In the genomic region with DNA sequence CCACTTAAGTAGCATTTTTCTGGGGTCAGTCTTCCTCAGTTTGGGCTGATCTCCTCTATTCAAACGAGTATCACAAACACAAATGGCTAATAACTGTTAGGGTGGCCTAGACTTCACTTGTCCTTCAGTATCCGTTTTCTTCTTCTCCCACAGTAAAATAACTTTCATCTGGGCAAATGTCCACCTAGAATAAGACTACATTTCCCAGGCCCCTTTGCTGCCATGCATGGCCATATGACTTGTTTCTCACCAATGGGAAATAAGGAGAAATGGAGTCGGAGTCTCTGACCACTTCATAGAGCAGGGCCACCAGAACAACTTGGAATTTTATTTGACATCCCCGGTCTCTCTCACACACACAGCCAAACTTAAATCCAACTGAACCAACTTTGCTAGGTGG, we compare ENCODE assay signal across 22 cellular contexts. TPM values are rescaled to one million over a fixed set of nuclear protein-coding genes. Genes with fewer than 3 reads are reported as not detected.
DNase-seq lines count a peak whose midpoint lies in the region; ATAC-seq, FAIRE-seq and TF ChIP-seq lines count a peak whose summit lies in the region.
"Had no signal": no experiment of that assay in that cellular context is flagged by ENCODE, and none has a peak within 500 bp of the region (broad histone marks: within the 10 kb centered on the region; RNA-seq: fewer than 3 reads in every experiment).

No MANE protein-coding gene starts in this region.

- H3K18ac ChIP-seq in IMR-90 (ENCODE audit: low read depth, low read length), result no peak overlapping the region

- no peak overlapping the region for H4K5ac ChIP-seq in IMR-90 (ENCODE audit: low read depth, low read length)

- no peak overlapping the region for H3K27ac ChIP-seq in breast epithelium
- no peak overlapping the region for H3K27ac ChIP-seq in IMR-90 (ENCODE audit: insufficient read depth, low read length)
- H3K27ac ChIP-seq in K562 (ENCODE audit: extremely low read depth, low read depth, low read length), result no peak overlapping the region
- H3K27ac ChIP-seq: BLaER1 had no signal

- no peak overlapping the region for H4K91ac ChIP-seq in IMR-90 (ENCODE audit: insufficient read depth, low read depth, low read length)

- H3K56ac ChIP-seq in IMR-90 (ENCODE audit: extremely low read depth, insufficient read depth, low read length), result no peak overlapping the region

- H3K23ac ChIP-seq in IMR-90 (ENCODE audit: low read depth, low read length), result no peak overlapping the region

- no peak overlapping the region for H2AK5ac ChIP-seq in IMR-90 (ENCODE audit: low read depth, low read length)

- no peak overlapping the region for H3K4ac ChIP-seq in IMR-90 (ENCODE audit: low read depth, low read length)

- dilution Hi-C loops in IMR-90 (cut with HindIII; ENCODE audit: low sequenced_read_pairs, unreplicated experiment), result no loop called here

- in situ Hi-C loops in T47D (cut with HindIII; ENCODE audit: low pct_unique_long_range_greater_than_20kb, low sequenced_read_pairs) (no loop called here), IMR-90 (cut with MboI; ENCODE audit: low sequenced_read_pairs) (no loop called here), K562 (cut with MboI) (no loop called here)

- no peaks in the 10 kb centered on the region for H3K9me3 Mint-ChIP-seq in activated CD8-positive, alpha-beta T cell treated with anti-CD3 and anti-CD28 coated beads, Interleukin-2, amount 10 ng/mL, durations not matched to agents 7 days and 5 days (ENCODE audit: insufficient read depth)
- H3K9me3 Mint-ChIP-seq: CD4-positive, alpha-beta T cell; T-cell had no signal

- H2AK9ac ChIP-seq in IMR-90 (replicated peaks; ENCODE audit: low read depth, low read length, poor library complexity), result no peak overlapping the region

- peaks cover 4% of the 10 kb centered on the region for H3K27me3 Mint-ChIP-seq in activated CD8-positive, alpha-beta T cell treated with anti-CD3 and anti-CD28 coated beads, Interleukin-2, amount 10 ng/mL, durations not matched to agents 7 days and 5 days (ENCODE audit: low read depth)
- H3K27me3 Mint-ChIP-seq: CD4-positive, alpha-beta T cell had no signal

- CTCF ChIA-PET in IMR-90 (lab: Yijun Ruan, JAX) (no interaction called here), K562 (lab: Yijun Ruan, JAX; ENCODE audit: low intra/inter-chr PET ratio) (no interaction called here)
- CTCF ChIA-PET in activated CD8-positive, alpha-beta T cell treated with anti-CD3 and anti-CD28 coated beads, Interleukin-2, amount 10 ng/mL, durations not matched to agents 7 days and 5 days (lab: Charles Lee), result no interaction called here

- H3K4me1 ChIP-seq in breast epithelium (no peaks in the 10 kb centered on the region), IMR-90 (ENCODE audit: control insufficient read depth, insufficient read depth, low read length) (no peaks in the 10 kb centered on the region), K562 (replicated peaks in 1 of 2; ENCODE audit: control insufficient read depth in 2 of 2, insufficient read depth in 2 of 2, low read length in 2 of 2) (no peaks in the 10 kb centered on the region)
- H3K4me1 ChIP-seq: Caco-2 had no signal

- H3K36me3 ChIP-seq in breast epithelium, result no peaks in the 10 kb centered on the region
- no peaks in the 10 kb centered on the region; the same call in 1 of the 2 replicates for H3K36me3 ChIP-seq in IMR-90 (ENCODE audit: control insufficient read depth, insufficient read depth, low read length)
- H3K36me3 ChIP-seq in K562 (ENCODE audit: control insufficient read depth, insufficient read depth, low read length), result no peaks in the 10 kb centered on the region
- H3K36me3 ChIP-seq: BLaER1 had no signal

- POLR2A ChIA-PET in IMR-90 (lab: Charles Lee; ENCODE audit: unreplicated experiment), result no interaction called here
- POLR2A ChIA-PET in K562 (lab: Yijun Ruan, JAX), result no interaction called here
- POLR2A ChIA-PET in activated CD8-positive, alpha-beta T cell treated with anti-CD3 and anti-CD28 coated beads, Interleukin-2, amount 10 ng/mL, durations not matched to agents 7 days and 5 days (lab: Charles Lee), result no interaction called here

- H3K27ac Mint-ChIP-seq in activated CD8-positive, alpha-beta T cell treated with anti-CD3 and anti-CD28 coated beads, Interleukin-2, amount 10 ng/mL, durations not matched to agents 7 days and 5 days, result no peak overlapping the region
- H3K27ac Mint-ChIP-seq: CD4-positive, alpha-beta T cell; T-cell had no signal

- H3K4me1 Mint-ChIP-seq in activated CD8-positive, alpha-beta T cell treated with anti-CD3 and anti-CD28 coated beads, Interleukin-2, amount 10 ng/mL, durations not matched to agents 7 days and 5 days (ENCODE audit: low read depth), result peaks cover 31% of the 10 kb centered on the region

- H3K79me1 ChIP-seq in IMR-90 (ENCODE audit: low read depth in 1 of 2, low read length in 2 of 2), result no peaks in the 10 kb centered on the region

- TF ChIP-seq EP300 in K562 (IDR thresholded peaks at IDR 0.05; ENCODE audit: low read length), result no peak

- TF ChIP-seq RAD21 in IMR-90 (IDR thresholded peaks at IDR 0.05; ENCODE audit: low read length) (no peak), K562 (CRISPR knock-in tag; conservative IDR thresholded peaks at IDR 0.05 in 1 of 2, IDR thresholded peaks at IDR 0.05 in 1 of 2) (no peak)

- no peak overlapping the region for H2BK20ac ChIP-seq in IMR-90 (ENCODE audit: low read depth, low read length)

- H3K36me3 Mint-ChIP-seq in activated CD8-positive, alpha-beta T cell treated with anti-CD3 and anti-CD28 coated beads, Interleukin-2, amount 10 ng/mL, durations not matched to agents 7 days and 5 days (ENCODE audit: low read depth), result peaks cover 2% of the 10 kb centered on the region
- H3K36me3 Mint-ChIP-seq: T-cell had no signal

- H2AFZ ChIP-seq in IMR-90 (replicated peaks; ENCODE audit: low read length, poor library complexity), result no peak overlapping the region
- H2AFZ ChIP-seq in K562 (ENCODE audit: low read depth, low read length), result peak overlapping the region; percentile 68; the same call in 1 of the 2 replicates

- no peak overlapping the region for H3K4me3 ChIP-seq in breast epithelium
- H3K4me3 ChIP-seq in IMR-90 (ENCODE audit: insufficient read depth, low read depth, low read length), result no peak overlapping the region
- H3K4me3 ChIP-seq in K562, result no peak overlapping the region
- H3K4me3 ChIP-seq: BLaER1 had no signal

- BruUV-seq in IMR-90 (replicated peaks; lab: Mats Ljungman, UMichigan), result no TSS peak
- BruUV-seq in K562 (replicated peaks; lab: Mats Ljungman, UMichigan), result no TSS peak

- no peak for TF ChIP-seq POLR2A in breast epithelium (IDR thresholded peaks at IDR 0.05)
- no peak for TF ChIP-seq POLR2A in IMR-90 (IDR thresholded peaks at IDR 0.05; ENCODE audit: low read depth, low read length)
- no peak for TF ChIP-seq POLR2A in K562 (conservative IDR thresholded peaks at IDR 0.05)

- no peak overlapping the region for H2BK5ac ChIP-seq in IMR-90 (ENCODE audit: low read depth, low read length, poor library complexity, severe bottlenecking)

- peak; percentile 36 to 61 for DNase-seq in T47D (ENCODE audit: low read depth in 1 of 2, low spot score in 1 of 2)
- DNase-seq in breast epithelium (ENCODE audit: low spot score in 2 of 2), result no peak
- no peak for DNase-seq in IMR-90
- peak in 3 of 4 experiments; percentile 23 to 49 (median 44) for DNase-seq in K562 (ENCODE audit: extremely low read depth in 1 of 4, low spot score in 3 of 4)
- DNase-seq in GM19239 (ENCODE audit: insufficient read length, low spot score), result no peak
- no peak for DNase-seq in activated CD8-positive, alpha-beta T cell treated with anti-CD3 and anti-CD28 coated beads, Interleukin-2, amount 10 ng/mL, durations not matched to agents 7 days and 5 days
- no peak for DNase-seq in RCC 7860 (ENCODE audit: low spot score)
- DNase-seq: Caco-2; CD4-positive, alpha-beta T cell; DMS 273 treated with DMSO at 0.1 percent for 48 hours; DND-41; KBM-7; NCI-H1092 treated with DMSO at 0.1 percent for 48 hours; NCI-H146; NCI-H2029; NCI-H2227 treated with DMSO at 0.1 percent for 48 hours; NCI-H510A; OCI-M1; Right ventricle myocardium superior; T-cell had no signal

- intact Hi-C loops in breast epithelium (cut with DNase I; ENCODE audit: low total_unique reads) (no loop called here), IMR-90 (cut with micrococcal nuclease) (no loop called here), K562 (cut with micrococcal nuclease) (no loop called here)

- no peak for TF ChIP-seq CTCF in breast epithelium (IDR thresholded peaks at IDR 0.05)
- TF ChIP-seq CTCF in IMR-90 (conservative IDR thresholded peaks at IDR 0.05; ENCODE audit: low read depth, low read length), result no peak
- TF ChIP-seq CTCF in K562 (IDR thresholded peaks at IDR 0.05 in 2 of 3, conservative IDR thresholded peaks at IDR 0.05 in 1 of 3; ENCODE audit: insufficient read depth in 2 of 3, low read depth in 1 of 3, low read length in 3 of 3), result no peak

- no peak for ATAC-seq in IMR-90 (ENCODE audit: low read depth)
- peak; percentile 76 for ATAC-seq in K562
- ATAC-seq in activated CD8-positive, alpha-beta T cell treated with anti-CD3 and anti-CD28 coated beads, Interleukin-2, amount 10 ng/mL, durations not matched to agents 7 days and 5 days, result no peak
- ATAC-seq: T-cell had no signal

- H3K4me3 Mint-ChIP-seq in activated CD8-positive, alpha-beta T cell treated with anti-CD3 and anti-CD28 coated beads, Interleukin-2, amount 10 ng/mL, durations not matched to agents 7 days and 5 days, result no peak overlapping the region
- H3K4me3 Mint-ChIP-seq: CD4-positive, alpha-beta T cell; T-cell had no signal

- FAIRE-seq in K562 (lab: Jason Lieb, UNC) (peak; percentile 54), GM19239 (lab: Jason Lieb, UNC) (no peak), RCC 7860 (lab: Jason Lieb, UNC) (no peak)
- FAIRE-seq: GM12892 had no signal

- H4K20me1 ChIP-seq in IMR-90 (ENCODE audit: insufficient read depth, low read length), result no peaks in the 10 kb centered on the region
- no peaks in the 10 kb centered on the region for H4K20me1 ChIP-seq in K562 (replicated peaks; ENCODE audit: control insufficient read depth, insufficient read depth, low read length)
- H4K20me1 ChIP-seq: BLaER1 had no signal

- H3K9me3 ChIP-seq in breast epithelium (no peaks in the 10 kb centered on the region), IMR-90 (ENCODE audit: control insufficient read depth, insufficient read depth, low read length) (no peaks in the 10 kb centered on the region), K562 (replicated peaks; ENCODE audit: control insufficient read depth, insufficient read depth, low read depth, low read length) (no peaks in the 10 kb centered on the region)
- H3K9me3 ChIP-seq: BLaER1, Caco-2 had no signal

- H2BK15ac ChIP-seq in IMR-90 (ENCODE audit: low read depth, low read length), result no peak overlapping the region

- H3K4me2 ChIP-seq in IMR-90 (ENCODE audit: low read depth, low read length) (no peak overlapping the region), K562 (ENCODE audit: insufficient read depth, low read length) (no peak overlapping the region)
- H3K4me2 ChIP-seq: BLaER1 had no signal

- H3K9ac ChIP-seq in IMR-90 (ENCODE audit: low read depth, low read length) (no peak overlapping the region), K562 (ENCODE audit: insufficient read depth in 1 of 2, low read depth in 2 of 2, low read length in 2 of 2) (no peak overlapping the region)
- H3K9ac ChIP-seq: BLaER1 had no signal

- H3K79me2 ChIP-seq in K562 (ENCODE audit: control insufficient read depth, insufficient read depth, low read length), result no peaks in the 10 kb centered on the region

- no peaks in the 10 kb centered on the region for H3K27me3 ChIP-seq in breast epithelium
- no peaks in the 10 kb centered on the region; the same call in none of the 2 replicates for H3K27me3 ChIP-seq in IMR-90 (ENCODE audit: control insufficient read depth, insufficient read depth, low read length)
- H3K27me3 ChIP-seq in K562 (ENCODE audit: control insufficient read depth in 2 of 2, insufficient read depth in 2 of 2, low read length in 2 of 2), result peaks cover 10 to 34% of the 10 kb centered on the region in 2 experiments; a peak in 4 of 5 replicates
- H3K27me3 ChIP-seq: BLaER1 had no signal

- no peak overlapping the region for H2BK120ac ChIP-seq in IMR-90 (ENCODE audit: low read depth, low read length)

- H3K14ac ChIP-seq in IMR-90 (replicated peaks; ENCODE audit: low read depth, low read length), result no peak overlapping the region

- H4K8ac ChIP-seq in IMR-90 (ENCODE audit: low read depth in 2 of 2, low read length in 2 of 2), result no peak overlapping the region

- H3K9me1 ChIP-seq in IMR-90 (ENCODE audit: insufficient read depth, low read length), result no peaks in the 10 kb centered on the region
- H3K9me1 ChIP-seq in K562 (ENCODE audit: control insufficient read depth, insufficient read depth, low read length), result no peaks in the 10 kb centered on the region

- no CpG with 5 or more reads among the region's 4 CpGs for WGBS in IMR-90 (ENCODE audit: extremely low coverage in 2 of 2, insufficient read length in 1 of 2), 2 experiments
- WGBS in K562 (ENCODE audit: insufficient coverage, low coverage, missing lambda C conversion rate), result 2% methylated on average over 4 of the region's 4 CpGs

RNA-seq across cellular contexts. Expression of a gene that starts 51.4 kb away (rescaled TPM):
- total RNA-seq in breast epithelium (10 to 100 TPM; 36.3 to 62.5 (median 58.0) TPM), IMR-90 (2012; rRNA removed) (0.28 and 0.54 TPM in 2 replicates), K562 (2014; rRNA removed) (not detected in 2 replicates), K562 (2014; rRNA removed; fragmentation: Illumina TruSeq; extraction: Trizol) (not detected in 2 replicates), K562 (2015; rRNA removed; fragmentation: Illumina TruSeq; extraction: Trizol) (not detected in 2 replicates), K562 (2021) (0.33 and 0.76 TPM in 2 replicates)
- polyA plus RNA-seq in IMR-90 (2012; rRNA removed) (0.55 and 0.77 TPM in 2 replicates), K562 (2011; rRNA removed) (not detected in 2 replicates), K562 (2014; fragmentation: Illumina TruSeq; extraction: Trizol) (not detected in 2 replicates), K562 (2014; fragmentation: Nextera tagmentation; extraction: Ambion mirVana) (not detected), K562 (2014; rRNA removed) (not detected in 2 replicates)
- 0.50 and 0.59 TPM in 2 replicates for polyA plus RNA-seq in IMR-90 (2012; cell fraction: cytosol; rRNA removed)
- polyA plus RNA-seq in IMR-90 (2012; cell fraction: nucleus; rRNA removed; ENCODE audit: low replicate concordance), result 0.16 and 0.79 TPM in 2 replicates
- total RNA-seq in K562 (2011; cell fraction: chromatin; rRNA removed; ENCODE audit: low replicate concordance), result not detected in 2 replicates
- total RNA-seq in K562 (2011; cell fraction: nucleolus; rRNA removed), result not detected in 2 replicates
- not detected in 2 replicates for total RNA-seq in K562 (2011; cell fraction: nucleoplasm; rRNA removed)
- not detected in 2 replicates for polyA plus RNA-seq in K562 (2011; cell fraction: cytosol; rRNA removed)
- not detected in 2 replicates for polyA plus RNA-seq in K562 (2011; cell fraction: nucleus; rRNA removed)
- 0.06 TPM in 1 of 2 replicates, not detected in the other for polyA plus RNA-seq in K562 (2012)
- 0.06 TPM in 1 of 2 replicates, not detected in the other for polyA minus RNA-seq in K562 (2011; rRNA and poly(A)+ RNA removed)
- not detected in 2 replicates for polyA minus RNA-seq in K562 (2011; cell fraction: cytosol; rRNA and poly(A)+ RNA removed)
- polyA minus RNA-seq in K562 (2011; cell fraction: nucleus; rRNA and poly(A)+ RNA removed), result not detected in 2 replicates
- total RNA-seq in activated CD8-positive, alpha-beta T cell treated with anti-CD3 and anti-CD28 coated beads, Interleukin-2, amount 10 ng/mL, durations not matched to agents 7 days and 5 days, result under 1 TPM; 0.58 to 0.70 TPM

Comparison
In these comparisons a context has a peak if more than half of its experiments do, and no peak if none do; other contexts are left out.
1. DNase-seq: peak in T47D (2 of 2) and K562 (3 of 4); none in breast epithelium (0 of 2), IMR-90 (single experiment), GM19239 (single experiment), activated CD8-positive, alpha-beta T cell treated with anti-CD3 and anti-CD28 coated beads, Interleukin-2, amount 10 ng/mL, durations not matched to agents 7 days and 5 days (single experiment) and RCC 7860 (single experiment).
2. RNA of a gene that starts 51.4 kb away (total RNA-seq): 36.3 to 62.5 TPM in breast epithelium; 0.58 to 0.70 TPM in activated CD8-positive, alpha-beta T cell treated with anti-CD3 and anti-CD28 coated beads, Interleukin-2, amount 10 ng/mL, durations not matched to agents 7 days and 5 days, 0.28 to 0.54 TPM in IMR-90 and 0.33 to 0.76 TPM in K562; every median in the first group is over 10 times any median in the second.